ENCODE assay signal across 20 cellular contexts in the genomic region with DNA sequence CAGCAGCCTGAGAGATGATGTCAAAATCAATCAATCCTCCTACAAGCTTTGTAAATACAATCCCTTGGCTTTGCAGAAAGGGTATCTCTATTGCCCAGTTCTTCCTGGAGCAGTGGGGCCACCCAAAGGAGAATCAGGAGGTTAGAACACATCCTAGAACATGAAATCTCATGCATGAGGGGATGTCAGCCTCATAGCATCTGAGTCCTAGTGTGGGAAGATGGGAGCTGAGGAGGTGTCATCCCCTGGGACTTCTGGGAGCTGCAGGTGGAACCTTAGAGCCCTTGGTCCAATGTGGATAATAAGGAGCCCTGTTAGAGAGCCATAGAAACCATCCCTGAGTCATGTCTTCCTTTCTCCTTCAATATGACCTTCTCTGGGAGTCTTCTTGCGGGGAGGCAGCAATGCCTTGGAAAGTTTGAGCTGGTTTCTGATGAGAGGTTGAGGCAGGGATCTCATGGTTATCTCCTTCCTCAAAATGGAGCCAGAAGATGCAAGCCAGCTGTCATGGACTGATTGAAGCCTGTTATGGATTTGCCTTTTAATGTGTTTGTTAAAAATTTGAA.
"Had no signal": no experiment of that assay in that cellular context is flagged by ENCODE, and none has a peak within 500 bp of the region (broad histone marks: within the 10 kb centered on the region; RNA-seq: fewer than 3 reads in every experiment).

No MANE protein-coding gene starts in this region.

- H3K27me3 ChIP-seq: Peyer's patch had no signal

- H3K36me3 ChIP-seq: Peyer's patch, SJCRH30 had no signal

- DNase-seq: Karpas-422, KG1, MM.1S, NCI-H1092 treated with DMSO at 0.1 percent for 48 hours, NCI-H1436, NCI-H187, NCI-H2029, NCI-H2107, NCI-H2227 treated with DMSO at 0.1 percent for 48 hours, NCI-H524, NCI-H526 treated with DMSO at 0.1 percent for 48 hours, NCI-H774, OCI-M1, PC-9, Peyer's patch, SHP77 treated with DMSO at 0.1 percent for 48 hours, SJCRH30, T-helper 1 cell had no signal

- H2AFZ ChIP-seq: PC-9 had no signal

- H3K9me3 ChIP-seq: Peyer's patch, SJCRH30 had no signal

- H3K4me3 ChIP-seq: PC-9, Peyer's patch, SJCRH30 had no signal

- H3K27ac ChIP-seq: PC-9, Peyer's patch, SJCRH30 had no signal

- H3K4me1 ChIP-seq: Peyer's patch had no signal

- H3K4me2 ChIP-seq: PC-9 had no signal

- ATAC-seq: Right ventricle myocardium inferior, SK-N-SH treated with all-trans-retinoic acid at 6 μM for 48 hours had no signal
